ENCODE assay signal across 9 cellular contexts in the genomic region with DNA sequence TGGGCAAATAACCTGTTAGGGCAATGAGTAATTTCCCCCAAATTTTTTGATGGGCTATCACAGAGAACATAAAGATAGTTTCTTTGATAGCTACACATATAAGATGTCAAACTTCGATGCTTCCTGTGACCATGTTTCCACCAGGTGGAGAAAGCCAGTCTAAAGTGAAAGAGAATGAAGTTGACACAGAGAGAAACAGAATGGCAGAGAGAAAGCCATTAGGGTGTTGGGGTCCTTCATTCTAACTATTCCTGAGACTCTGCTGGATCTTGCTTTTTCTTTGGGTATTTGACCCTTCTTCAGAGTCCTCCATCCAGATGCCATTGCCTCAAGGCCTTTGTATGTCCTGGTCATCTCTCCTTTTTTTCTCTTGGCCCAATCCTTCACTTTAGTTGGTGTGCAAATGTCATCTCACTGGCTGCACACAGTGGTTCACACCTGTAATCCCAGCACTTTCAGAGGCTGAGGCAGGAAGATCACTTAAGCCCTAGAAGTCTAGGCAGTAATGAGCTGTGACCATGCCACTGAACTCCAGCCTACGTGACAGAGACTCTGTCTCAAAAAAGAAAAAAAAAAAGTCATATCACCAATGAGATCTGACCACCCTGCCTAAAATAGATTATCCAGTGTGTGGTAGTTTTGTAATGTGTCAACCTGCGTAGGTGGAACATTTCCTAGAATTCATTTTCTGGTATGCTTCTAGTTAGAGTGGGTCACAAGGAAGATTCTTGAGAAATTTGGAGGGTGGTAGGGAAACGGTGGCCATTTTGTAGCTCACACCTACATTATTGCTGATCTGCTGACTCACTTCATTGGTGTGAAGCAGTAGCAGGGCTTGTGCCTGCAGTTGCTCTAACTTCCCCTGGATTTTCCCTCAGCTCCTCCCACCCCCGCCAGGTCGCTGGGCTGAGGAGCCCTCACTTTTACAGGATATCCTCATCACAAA.
DNase-seq lines count a peak whose midpoint lies in the region; ATAC-seq lines count a peak whose summit lies in the region.
"Had no signal": no experiment of that assay in that cellular context is flagged by ENCODE, and none has a peak within 500 bp of the region (broad histone marks: within the 10 kb centered on the region; RNA-seq: fewer than 3 reads in every experiment).

No MANE protein-coding gene starts in this region.

- peak; percentile 82 to 86 for DNase-seq in activated T-cell treated with anti-CD3 and anti-CD28 coated beads, Interleukin-2, amount 50 U/mL, for 48 hours
- DNase-seq in stimulated activated CD8-positive, alpha-beta memory T cell treated with anti-CD3 and anti-CD28 coated beads, Interleukin-4, amount 100 ng/mL, for 48 hours, result peak; percentile 81
- DNase-seq in NCI-H526 (lab: John Stamatoyannopoulos, UW) (no peak), globus pallidus (ENCODE audit: low spot score) (no peak), NCI-H524 treated with DMSO at 0.1 percent for 48 hours (lab: John Stamatoyannopoulos, UW) (no peak)
- DNase-seq: adrenal gland, NCI-H446 had no signal

- ATAC-seq in GM19452 (IDR thresholded peaks at IDR 0.05; ENCODE audit: unreplicated experiment), result peak; percentile 83
- peak; percentile 50 for ATAC-seq in HG03097 (IDR thresholded peaks at IDR 0.05; ENCODE audit: low FRiP score, unreplicated experiment)

Comparison
In these comparisons a context has a peak if more than half of its experiments do, and no peak if none do; other contexts are left out.
1. DNase-seq: peak in activated T-cell treated with anti-CD3 and anti-CD28 coated beads, Interleukin-2, amount 50 U/mL, for 48 hours (2 of 2) and stimulated activated CD8-positive, alpha-beta memory T cell treated with anti-CD3 and anti-CD28 coated beads, Interleukin-4, amount 100 ng/mL, for 48 hours (single experiment); none in NCI-H526 (0 of 2), globus pallidus (single experiment) and NCI-H524 treated with DMSO at 0.1 percent for 48 hours (single experiment).